In the genomic region with DNA sequence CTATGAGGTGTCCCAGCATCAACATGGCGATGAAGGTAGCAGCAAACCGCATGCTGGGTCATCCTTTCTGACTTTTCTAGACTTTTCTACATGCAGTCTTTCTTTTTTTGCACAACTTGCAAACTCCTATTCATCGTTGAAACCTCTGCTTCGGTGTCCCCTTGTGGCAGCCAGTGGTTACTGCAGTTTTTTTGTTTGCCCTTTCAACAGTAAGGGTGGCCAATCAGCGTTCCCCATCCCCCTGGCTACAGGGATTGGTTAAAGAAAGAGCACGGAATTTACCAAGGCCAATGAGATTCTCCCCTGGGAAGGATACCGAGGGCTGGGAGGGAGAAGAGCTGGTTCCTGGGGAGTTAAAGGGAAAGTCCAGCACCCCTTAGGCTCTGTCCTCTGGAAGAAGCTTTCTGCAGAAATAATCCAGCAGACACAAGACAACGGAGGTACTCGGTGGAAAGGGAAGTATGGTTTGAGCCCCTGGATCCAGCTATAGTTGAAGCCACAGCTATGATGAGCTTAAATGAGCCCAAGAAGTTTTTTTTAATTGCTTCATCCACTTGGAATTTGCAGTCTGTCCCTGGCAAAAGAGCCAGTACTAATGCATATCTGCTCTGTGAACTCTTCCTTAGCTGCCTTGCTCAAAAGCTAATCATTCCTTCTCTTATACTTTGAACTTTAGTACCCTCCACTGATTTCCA, we compare ENCODE assay signal across 8 cellular contexts. TPM values are rescaled to one million over a fixed set of nuclear protein-coding genes. Genes with fewer than 3 reads are reported as not detected.
DNase-seq lines count a peak whose midpoint lies in the region; ATAC-seq and TF ChIP-seq lines count a peak whose summit lies in the region.

No MANE protein-coding gene starts in this region.

- H3K4me3 ChIP-seq in DND-41 (ENCODE audit: low read depth in 1 of 2, low read length in 2 of 2) (peak overlapping the region; percentile 5 to 49), GM23338 (peak overlapping the region; percentile 37), fibroblast of the aortic adventitia (ENCODE audit: low read depth, low read length) (peak overlapping the region; percentile 64)

- H3K4me1 ChIP-seq in DND-41 (ENCODE audit: insufficient read depth, low read length), result peaks cover 22% of the 10 kb centered on the region
- peaks cover 3% of the 10 kb centered on the region; the same call in 1 of the 2 replicates for H3K4me1 ChIP-seq in GM23338 (ENCODE audit: insufficient read depth)

- H3K36me3 Mint-ChIP-seq in GM23338 (ENCODE audit: low read depth), result no peaks in the 10 kb centered on the region
- no peaks in the 10 kb centered on the region for H3K36me3 Mint-ChIP-seq in activated T-helper 2 cell treated with anti-CD3 and anti-CD28 coated beads, Interferon-gamma antibody, Interleukin-2, Interleukin-4, amounts not matched to agents 10 μg/mL and 5 μg/mL and 100 μg/mL, durations not matched to agents 14 hours and 24 hours and 36 hours (ENCODE audit: low read depth)
- H3K36me3 Mint-ChIP-seq in nephron progenitor cell (ENCODE audit: low read depth), result no peaks in the 10 kb centered on the region

- peaks cover 11% of the 10 kb centered on the region; the same call in 1 of the 2 replicates for H3F3A ChIP-seq in GM23338 (replicated peaks; ENCODE audit: low read depth)

- peak overlapping the region; percentile 84 for H2AFZ ChIP-seq in DND-41 (ENCODE audit: low read depth, low read length)
- no peak overlapping the region; the same call in 1 of the 2 replicates for H2AFZ ChIP-seq in GM23338

- no peaks in the 10 kb centered on the region for H3K9me3 Mint-ChIP-seq in GM23338
- H3K9me3 Mint-ChIP-seq in activated T-helper 2 cell treated with anti-CD3 and anti-CD28 coated beads, Interferon-gamma antibody, Interleukin-2, Interleukin-4, amounts not matched to agents 10 μg/mL and 5 μg/mL and 100 μg/mL, durations not matched to agents 14 hours and 24 hours and 36 hours, result no peaks in the 10 kb centered on the region
- H3K9me3 Mint-ChIP-seq in nephron progenitor cell, result no peaks in the 10 kb centered on the region
- no peaks in the 10 kb centered on the region for H3K9me3 Mint-ChIP-seq in stimulated activated naive CD8-positive, alpha-beta T cell treated with anti-CD3 and anti-CD28 coated beads, Interleukin-15, amount 100 ng/mL, for 72 hours

- peaks cover 15% of the 10 kb centered on the region for H3K27me3 Mint-ChIP-seq in GM23338 (ENCODE audit: insufficient read depth, low read depth, poor library complexity)
- no peaks in the 10 kb centered on the region for H3K27me3 Mint-ChIP-seq in activated T-helper 2 cell treated with anti-CD3 and anti-CD28 coated beads, Interferon-gamma antibody, Interleukin-2, Interleukin-4, amounts not matched to agents 10 μg/mL and 5 μg/mL and 100 μg/mL, durations not matched to agents 14 hours and 24 hours and 36 hours (ENCODE audit: low read depth)
- peaks cover 4% of the 10 kb centered on the region for H3K27me3 Mint-ChIP-seq in nephron progenitor cell (ENCODE audit: low read depth, poor library complexity)
- H3K27me3 Mint-ChIP-seq in stimulated activated naive CD8-positive, alpha-beta T cell treated with anti-CD3 and anti-CD28 coated beads, Interleukin-15, amount 100 ng/mL, for 72 hours, result no peaks in the 10 kb centered on the region

- 0 out of 2 replicates have a peak, but pooled peaks cover 2% of the 10 kb centered on the region for H3K79me2 ChIP-seq in DND-41 (ENCODE audit: insufficient read depth, low read length)
- no peaks in the 10 kb centered on the region for H3K79me2 ChIP-seq in GM23338 (replicated peaks; ENCODE audit: insufficient read depth)

- no peaks in the 10 kb centered on the region for H3K9me2 ChIP-seq in GM23338 (ENCODE audit: insufficient read depth)

- H3K9me3 ChIP-seq in DND-41 (ENCODE audit: insufficient read depth, low read length, severe bottlenecking), result no peaks in the 10 kb centered on the region

- H3K27ac Mint-ChIP-seq in GM23338 (peak overlapping the region; percentile 90), nephron progenitor cell (peak overlapping the region; percentile 96)
- H3K27ac Mint-ChIP-seq in activated T-helper 2 cell treated with anti-CD3 and anti-CD28 coated beads, Interferon-gamma antibody, Interleukin-2, Interleukin-4, amounts not matched to agents 10 μg/mL and 5 μg/mL and 100 μg/mL, durations not matched to agents 14 hours and 24 hours and 36 hours, result no peak overlapping the region
- H3K27ac Mint-ChIP-seq in stimulated activated naive CD8-positive, alpha-beta T cell treated with anti-CD3 and anti-CD28 coated beads, Interleukin-15, amount 100 ng/mL, for 72 hours, result no peak overlapping the region

- ATAC-seq in DND-41 (ENCODE audit: insufficient read depth, low read depth) (peak; percentile 100), GM23338 (peak; percentile 97)
- ATAC-seq in stimulated activated naive CD8-positive, alpha-beta T cell treated with anti-CD3 and anti-CD28 coated beads, Interleukin-15, amount 100 ng/mL, for 72 hours, result peak; percentile 99

- peak; percentile 99 for TF ChIP-seq CTCF in DND-41 (IDR thresholded peaks at IDR 0.05; ENCODE audit: borderline replicate concordance, extremely low read depth, low read length, poor library complexity, severe bottlenecking)
- TF ChIP-seq CTCF in GM23338 (conservative IDR thresholded peaks at IDR 0.05; ENCODE audit: low read depth in 2 of 2), result peak; percentile 87 to 93
- peak; percentile 86 for TF ChIP-seq CTCF in LNCAP (IDR thresholded peaks at IDR 0.05)
- TF ChIP-seq CTCF in fibroblast of the aortic adventitia (IDR thresholded peaks at IDR 0.05; ENCODE audit: insufficient read depth, low read length), result peak; percentile 98
- TF ChIP-seq CTCF in nephron progenitor cell (IDR thresholded peaks at IDR 0.05), result peak; percentile 85

- peak overlapping the region; percentile 46 for H3K9ac ChIP-seq in DND-41 (ENCODE audit: low read depth, low read length)

- H3K36me3 ChIP-seq in DND-41 (ENCODE audit: insufficient read depth, low read length) (no peaks in the 10 kb centered on the region), GM23338 (ENCODE audit: insufficient read depth) (no peaks in the 10 kb centered on the region)

- H3K4me1 Mint-ChIP-seq in GM23338, result peaks cover 14% of the 10 kb centered on the region
- H3K4me1 Mint-ChIP-seq in activated T-helper 2 cell treated with anti-CD3 and anti-CD28 coated beads, Interferon-gamma antibody, Interleukin-2, Interleukin-4, amounts not matched to agents 10 μg/mL and 5 μg/mL and 100 μg/mL, durations not matched to agents 14 hours and 24 hours and 36 hours (ENCODE audit: low read depth), result peaks cover 17% of the 10 kb centered on the region
- H3K4me1 Mint-ChIP-seq in nephron progenitor cell, result peaks cover 38% of the 10 kb centered on the region
- peaks cover 25% of the 10 kb centered on the region for H3K4me1 Mint-ChIP-seq in stimulated activated naive CD8-positive, alpha-beta T cell treated with anti-CD3 and anti-CD28 coated beads, Interleukin-15, amount 100 ng/mL, for 72 hours

- intact Hi-C loops in activated T-helper 2 cell treated with anti-CD3 and anti-CD28 coated beads, Interferon-gamma antibody, Interleukin-2, Interleukin-4, amounts not matched to agents 10 μg/mL and 5 μg/mL and 100 μg/mL, durations not matched to agents 14 hours and 24 hours and 36 hours (cut with micrococcal nuclease), result loop anchor here (1.0 kb wide), 1 partner anchor 49 kb away; no protein-coding TSS in a partner anchor

- peak overlapping the region; percentile 67 for H3K4me2 ChIP-seq in DND-41 (ENCODE audit: insufficient read depth, low read length)
- H3K4me2 ChIP-seq in GM23338, result peak overlapping the region; percentile 69

- H4K20me1 ChIP-seq in DND-41 (ENCODE audit: insufficient read depth, low read length) (no peaks in the 10 kb centered on the region), GM23338 (replicated peaks; ENCODE audit: insufficient read depth) (no peaks in the 10 kb centered on the region)

- H3K27ac ChIP-seq in DND-41 (ENCODE audit: low read length) (peak overlapping the region; percentile 60), GM23338 (ENCODE audit: low read depth) (no peak overlapping the region)

- DNase-seq in DND-41 (peak; percentile 95), GM23338 (ENCODE audit: low spot score) (peak; percentile 98), RPMI7951 (ENCODE audit: low read depth) (peak; percentile 98), fibroblast of the aortic adventitia (ENCODE audit: low read depth) (peak; percentile 99), nephron progenitor cell (peak; percentile 85)
- DNase-seq in activated T-helper 2 cell treated with anti-CD3 and anti-CD28 coated beads, Interferon-gamma antibody, Interleukin-2, Interleukin-4, amounts not matched to agents 10 μg/mL and 5 μg/mL and 100 μg/mL, durations not matched to agents 14 hours and 24 hours and 36 hours (ENCODE audit: low spot score), result peak; percentile 86
- DNase-seq in stimulated activated naive CD8-positive, alpha-beta T cell treated with anti-CD3 and anti-CD28 coated beads, Interleukin-15, amount 100 ng/mL, for 72 hours, result peak; percentile 84 to 90

- H3K27me3 ChIP-seq in DND-41 (ENCODE audit: insufficient read depth, low read length, poor library complexity), result no peaks in the 10 kb centered on the region
- no peaks in the 10 kb centered on the region for H3K27me3 ChIP-seq in GM23338 (ENCODE audit: insufficient read depth)

- H3K4me3 Mint-ChIP-seq in GM23338 (peak overlapping the region; percentile 78), nephron progenitor cell (peak overlapping the region; percentile 80)
- H3K4me3 Mint-ChIP-seq in activated T-helper 2 cell treated with anti-CD3 and anti-CD28 coated beads, Interferon-gamma antibody, Interleukin-2, Interleukin-4, amounts not matched to agents 10 μg/mL and 5 μg/mL and 100 μg/mL, durations not matched to agents 14 hours and 24 hours and 36 hours (ENCODE audit: low read depth), result peak overlapping the region; percentile 63
- peak overlapping the region; percentile 79 to 87 for H3K4me3 Mint-ChIP-seq in stimulated activated naive CD8-positive, alpha-beta T cell treated with anti-CD3 and anti-CD28 coated beads, Interleukin-15, amount 100 ng/mL, for 72 hours

RNA-seq across cellular contexts. Expression of a gene that starts 5.6 kb away (rescaled TPM):
- total RNA-seq in GM23338 (2014; rRNA removed; shearing (Covaris generic)), result 511 and 591 TPM in 2 replicates
- 637 and 641 TPM in 2 replicates for polyA plus RNA-seq in GM23338 (2016; fragmentation: Nextera tagmentation; extraction: Ambion mirVana)
- 385 and 496 TPM in 2 replicates for total RNA-seq in RPMI7951 (2014; rRNA removed; shearing (Covaris generic))
- 198 and 208 TPM in 2 replicates for total RNA-seq in activated T-helper 2 cell treated with anti-CD3 and anti-CD28 coated beads, Interferon-gamma antibody, Interleukin-2, Interleukin-4, amounts not matched to agents 10 μg/mL and 5 μg/mL and 100 μg/mL, durations not matched to agents 14 hours and 24 hours and 36 hours
- 113 and 119 TPM in 2 replicates for total RNA-seq in fibroblast of the aortic adventitia (ENCODE audit: low replicate concordance)

RNA-seq across cellular contexts. Expression of a gene that starts 11.9 kb away (rescaled TPM):
- 18.9 and 27.6 TPM in 2 replicates for total RNA-seq in GM23338 (2014; rRNA removed; shearing (Covaris generic))
- polyA plus RNA-seq in GM23338 (2016; fragmentation: Nextera tagmentation; extraction: Ambion mirVana), result 15.5 and 19.4 TPM in 2 replicates
- total RNA-seq in RPMI7951 (2014; rRNA removed; shearing (Covaris generic)), result 10.7 and 11.9 TPM in 2 replicates
- total RNA-seq in activated T-helper 2 cell treated with anti-CD3 and anti-CD28 coated beads, Interferon-gamma antibody, Interleukin-2, Interleukin-4, amounts not matched to agents 10 μg/mL and 5 μg/mL and 100 μg/mL, durations not matched to agents 14 hours and 24 hours and 36 hours, result 24.9 and 29.4 TPM in 2 replicates
- total RNA-seq in fibroblast of the aortic adventitia (ENCODE audit: low replicate concordance), result 9.6 and 27.2 TPM in 2 replicates

RNA-seq across cellular contexts. Expression of a gene that starts 47.1 kb away (rescaled TPM):
- 154 and 181 TPM in 2 replicates for total RNA-seq in GM23338 (2014; rRNA removed; shearing (Covaris generic))
- 40.0 and 52.5 TPM in 2 replicates for polyA plus RNA-seq in GM23338 (2016; fragmentation: Nextera tagmentation; extraction: Ambion mirVana)
- total RNA-seq in RPMI7951 (2014; rRNA removed; shearing (Covaris generic)), result 22.0 and 60.8 TPM in 2 replicates
- 462 and 464 TPM in 2 replicates for total RNA-seq in activated T-helper 2 cell treated with anti-CD3 and anti-CD28 coated beads, Interferon-gamma antibody, Interleukin-2, Interleukin-4, amounts not matched to agents 10 μg/mL and 5 μg/mL and 100 μg/mL, durations not matched to agents 14 hours and 24 hours and 36 hours
- 61.9 and 85.6 TPM in 2 replicates for total RNA-seq in fibroblast of the aortic adventitia (ENCODE audit: low replicate concordance)

RNA-seq across cellular contexts. Expression of a gene that starts 54.2 kb away (rescaled TPM):
- 0.35 and 0.89 TPM in 2 replicates for total RNA-seq in GM23338 (2014; rRNA removed; shearing (Covaris generic))
- 0.10 TPM in 1 of 2 replicates, not detected in the other for polyA plus RNA-seq in GM23338 (2016; fragmentation: Nextera tagmentation; extraction: Ambion mirVana)
- total RNA-seq in RPMI7951 (2014; rRNA removed; shearing (Covaris generic)), result 0.29 and 0.36 TPM in 2 replicates
- 2.9 and 3.3 TPM in 2 replicates for total RNA-seq in activated T-helper 2 cell treated with anti-CD3 and anti-CD28 coated beads, Interferon-gamma antibody, Interleukin-2, Interleukin-4, amounts not matched to agents 10 μg/mL and 5 μg/mL and 100 μg/mL, durations not matched to agents 14 hours and 24 hours and 36 hours
- 1.5 and 4.4 TPM in 2 replicates for total RNA-seq in fibroblast of the aortic adventitia (ENCODE audit: low replicate concordance)

RNA-seq across cellular contexts. Expression of a gene that starts 57.5 kb away (rescaled TPM):
- 15.7 and 19.8 TPM in 2 replicates for total RNA-seq in GM23338 (2014; rRNA removed; shearing (Covaris generic))
- 12.6 and 18.3 TPM in 2 replicates for polyA plus RNA-seq in GM23338 (2016; fragmentation: Nextera tagmentation; extraction: Ambion mirVana)
- total RNA-seq in RPMI7951 (2014; rRNA removed; shearing (Covaris generic)), result 1.4 and 1.6 TPM in 2 replicates
- total RNA-seq in activated T-helper 2 cell treated with anti-CD3 and anti-CD28 coated beads, Interferon-gamma antibody, Interleukin-2, Interleukin-4, amounts not matched to agents 10 μg/mL and 5 μg/mL and 100 μg/mL, durations not matched to agents 14 hours and 24 hours and 36 hours, result not detected in 2 replicates
- total RNA-seq in fibroblast of the aortic adventitia (ENCODE audit: low replicate concordance), result 23.8 and 27.6 TPM in 2 replicates

Comparison
In these comparisons a context has a peak if more than half of its experiments do, and no peak if none do; other contexts are left out.
1. H3K27ac Mint-ChIP-seq: peak in GM23338 (single experiment) and nephron progenitor cell (single experiment); none in activated T-helper 2 cell treated with anti-CD3 and anti-CD28 coated beads, Interferon-gamma antibody, Interleukin-2, Interleukin-4, amounts not matched to agents 10 μg/mL and 5 μg/mL and 100 μg/mL, durations not matched to agents 14 hours and 24 hours and 36 hours (single experiment) and stimulated activated naive CD8-positive, alpha-beta T cell treated with anti-CD3 and anti-CD28 coated beads, Interleukin-15, amount 100 ng/mL, for 72 hours (0 of 2).
2. Peak in every context shown above with its lines, with median percentiles within 50 percentile points of each other: ATAC-seq, DNase-seq, H3K4me3 ChIP-seq, CTCF ChIP-seq and H3K4me3 Mint-ChIP-seq.